ENCODE assay signal across 19 cellular contexts in genomic region chr3:152797751-152798432, GRCh38. TPM values are rescaled to one million over a fixed set of nuclear protein-coding genes. Genes with fewer than 3 reads are reported as not detected.
DNase-seq lines count a peak whose midpoint lies in the region; ATAC-seq and TF ChIP-seq lines count a peak whose summit lies in the region.
"Had no signal": no experiment of that assay in that cellular context is flagged by ENCODE, and none has a peak within 500 bp of the region (broad histone marks: within the 10 kb centered on the region; RNA-seq: fewer than 3 reads in every experiment).

No MANE protein-coding gene starts in this region.

- no peak overlapping the region for H3K27ac Mint-ChIP-seq in endodermal cell
- no peak overlapping the region for H3K27ac Mint-ChIP-seq in neural progenitor cell

- no peaks in the 10 kb centered on the region for H3K4me1 ChIP-seq in endodermal cell (ENCODE audit: control insufficient read depth, insufficient read depth, low read length)
- H3K4me1 ChIP-seq in neural progenitor cell = peaks cover 5% of the 10 kb centered on the region

- H3K36me3 Mint-ChIP-seq in endodermal cell (ENCODE audit: low read depth) (peaks cover 3% of the 10 kb centered on the region), neural progenitor cell (no peaks in the 10 kb centered on the region)

- H3K9me3 ChIP-seq in SK-N-MC (ENCODE audit: low read depth, low read length) = no peaks in the 10 kb centered on the region
- peaks cover 17% of the 10 kb centered on the region for H3K9me3 ChIP-seq in endodermal cell (ENCODE audit: control insufficient read depth, low read length)
- H3K9me3 ChIP-seq in neural progenitor cell (ENCODE audit: low read depth) = no peaks in the 10 kb centered on the region

- no peaks in the 10 kb centered on the region for H3F3A ChIP-seq in neural progenitor cell (ENCODE audit: low read depth)

- H3K79me2 ChIP-seq in neural progenitor cell (ENCODE audit: low read depth) = no peaks in the 10 kb centered on the region

- peak overlapping the region; percentile 8 for H3K4me2 ChIP-seq in neural progenitor cell

- TF ChIP-seq CTCF in 22Rv1 (IDR thresholded peaks at IDR 0.05) (no peak), endodermal cell (conservative IDR thresholded peaks at IDR 0.05) (no peak), neural progenitor cell (IDR thresholded peaks at IDR 0.05) (no peak)

- H3K27me3 ChIP-seq in endodermal cell (ENCODE audit: control insufficient read depth, insufficient read depth, low read length, poor library complexity, severe bottlenecking) (no peaks in the 10 kb centered on the region), neural progenitor cell (no peaks in the 10 kb centered on the region)

- peak overlapping the region; percentile 13; the same call in 1 of the 2 replicates for H3K4me3 ChIP-seq in SK-N-MC
- H3K4me3 ChIP-seq in endodermal cell (ENCODE audit: low read length) = no peak overlapping the region
- no peak overlapping the region for H3K4me3 ChIP-seq in neural progenitor cell

- WGBS in endodermal cell (ENCODE audit: insufficient coverage in 1 of 2, insufficient read length in 1 of 2), 2 experiments = 45% methylated on average over 4 of the region's 4 CpGs; no CpG with 5 or more reads in 1 of the 2 experiments

- no peaks in the 10 kb centered on the region for H3K36me3 ChIP-seq in SK-N-MC (ENCODE audit: insufficient read depth, low read length)
- H3K36me3 ChIP-seq in endodermal cell (ENCODE audit: control insufficient read depth, insufficient read depth, low read length) = no peaks in the 10 kb centered on the region
- no peaks in the 10 kb centered on the region for H3K36me3 ChIP-seq in neural progenitor cell

- H4K20me1 ChIP-seq in neural progenitor cell (ENCODE audit: low read depth) = no peaks in the 10 kb centered on the region

- H2AFZ ChIP-seq in neural progenitor cell (replicated peaks) = no peak overlapping the region

- DNase-seq in SK-N-MC (ENCODE audit: low read depth, low spot score) (peak; percentile 80), endodermal cell (peak; percentile 54), neural progenitor cell (ENCODE audit: low spot score) (no peak), substantia nigra (lab: John Stamatoyannopoulos, UW) (no peak), mesenteric fat pad (ENCODE audit: low spot score) (no peak)
- DNase-seq: DMS79 treated with DMSO at 0.1 percent for 48 hours; NCI-H1092 treated with DMSO at 0.1 percent for 48 hours; NCI-H1436 treated with DMSO at 0.1 percent for 48 hours; NCI-H1930; NCI-H2227 treated with DMSO at 0.1 percent for 48 hours; NCI-H510A treated with DMSO at 0.1 percent for 48 hours; NCI-H774; NK-92 treated with Interleukin-12 subunit alpha and Interleukin-12 subunit beta, amount 100 ng/mL, for 24 hours; SIG-M5 had no signal

- H3K9ac ChIP-seq in SK-N-MC (ENCODE audit: insufficient read length) = peak overlapping the region; percentile 1
- no peak overlapping the region for H3K9ac ChIP-seq in endodermal cell (ENCODE audit: extremely low read depth, low read length, poor library complexity, severe bottlenecking)
- no peak overlapping the region for H3K9ac ChIP-seq in neural progenitor cell

- H3K4me3 Mint-ChIP-seq in endodermal cell (no peak overlapping the region), neural progenitor cell (no peak overlapping the region)

- H3K27me3 Mint-ChIP-seq in endodermal cell (ENCODE audit: insufficient read depth) (no peaks in the 10 kb centered on the region), neural progenitor cell (ENCODE audit: insufficient read depth, low read depth) (no peaks in the 10 kb centered on the region)

- peak overlapping the region; percentile 44 for H3K27ac ChIP-seq in 22Rv1
- peak overlapping the region; percentile 90 for H3K27ac ChIP-seq in SK-N-MC
- H3K27ac ChIP-seq in endodermal cell (ENCODE audit: low read depth, low read length) = no peak overlapping the region
- no peak overlapping the region for H3K27ac ChIP-seq in neural progenitor cell
- no peak overlapping the region for H3K27ac ChIP-seq in substantia nigra (ENCODE audit: low read depth, low read length, poor library complexity, severe bottlenecking)
- H3K27ac ChIP-seq: C4-2B, RWPE1 had no signal

- ATAC-seq in HG03097 (IDR thresholded peaks at IDR 0.05; ENCODE audit: low FRiP score, unreplicated experiment) = no peak
- ATAC-seq: SK-N-SH treated with all-trans-retinoic acid at 6 μM for 48 hours had no signal

- H3K4me1 Mint-ChIP-seq in endodermal cell (peaks cover 11% of the 10 kb centered on the region), neural progenitor cell (no peaks in the 10 kb centered on the region)

- H3K9me3 Mint-ChIP-seq in endodermal cell (peaks cover 13% of the 10 kb centered on the region), neural progenitor cell (no peaks in the 10 kb centered on the region)

RNA-seq across cellular contexts. Expression of gene P2RY1, which starts 37.0 kb away (rescaled TPM):
- total RNA-seq in endodermal cell = 10 to 100 TPM in 1 of 2 donors, 1 to 10 TPM in 1; 7.6 to 10.4 TPM
- 5.3 TPM for polyA plus RNA-seq in endodermal cell (2013, experiment 1 of 2)
- 4.5 TPM for polyA plus RNA-seq in endodermal cell (2013, experiment 2 of 2)
- 3.0 and 3.9 TPM in 2 replicates for total RNA-seq in neural progenitor cell (ENCODE audit: low replicate concordance)
- total RNA-seq in mesenteric fat pad = 4.3 TPM

Comparison
In these comparisons a context has a peak if more than half of its experiments do, and no peak if none do; other contexts are left out.
1. H3K27ac ChIP-seq: peak in 22Rv1 (single experiment) and SK-N-MC (single experiment); none in endodermal cell (single experiment), neural progenitor cell (single experiment) and substantia nigra (single experiment).
2. DNase-seq: peak in SK-N-MC (single experiment) and endodermal cell (single experiment); none in neural progenitor cell (single experiment), substantia nigra (0 of 49) and mesenteric fat pad (single experiment).